Comparison of ENCODE assay signal across 34 cellular contexts in genomic region chr16:22214402-22214801, GRCh38. TPM values are rescaled to one million over a fixed set of nuclear protein-coding genes. Genes with fewer than 3 reads are reported as not detected.
"Had no signal": no experiment of that assay in that cellular context is flagged by ENCODE, and none has a peak within 500 bp of the region (broad histone marks: within the 10 kb centered on the region; RNA-seq: fewer than 3 reads in every experiment).

No MANE protein-coding gene starts in this region.

- ATAC-seq: activated naive CD4-positive, alpha-beta T cell treated with anti-CD3 and anti-CD28 coated beads, Interleukin-2, amount 50 U/mL, for 72 hours; activated naive CD8-positive, alpha-beta T cell treated with anti-CD3 and anti-CD28 coated beads, Interleukin-2, amount 50 U/mL, for 24 hours; activated T-cell treated with anti-CD3 and anti-CD28 coated beads, Interleukin-2, amount 50 U/mL, for 72 hours; body of pancreas had no signal

- H3K9me3 Mint-ChIP-seq: activated CD4-positive, alpha-beta T cell treated with anti-CD3 and anti-CD28 coated beads, Interleukin-2, amount 10 ng/mL, durations not matched to agents 7 days and 5 days; activated naive CD4-positive, alpha-beta T cell treated with anti-CD3 and anti-CD28 coated beads, Interleukin-2, amount 50 U/mL, for 72 hours; activated naive CD8-positive, alpha-beta T cell treated with anti-CD3 and anti-CD28 coated beads, Interleukin-2, amount 50 U/mL, for 24 hours; activated T-cell treated with anti-CD3 and anti-CD28 coated beads, Interleukin-2, amount 50 U/mL, for 72 hours; central memory CD8-positive, alpha-beta T cell had no signal

- H3K4me3 ChIP-seq: ascending aorta, body of pancreas, Peyer's patch, SJCRH30 had no signal

- H3K4me3 Mint-ChIP-seq: activated CD4-positive, alpha-beta memory T cell treated with anti-CD3 and anti-CD28 coated beads for 36 hours; activated CD4-positive, alpha-beta T cell treated with anti-CD3 and anti-CD28 coated beads, Interleukin-2, amount 10 ng/mL, durations not matched to agents 7 days and 5 days; activated naive CD8-positive, alpha-beta T cell treated with anti-CD3 and anti-CD28 coated beads, Interleukin-2, amount 50 U/mL, for 24 hours; activated T-cell treated with anti-CD3 and anti-CD28 coated beads, Interleukin-2, amount 50 U/mL, for 72 hours; central memory CD8-positive, alpha-beta T cell had no signal

- H3K9ac ChIP-seq: SK-N-SH had no signal

- DNase-seq: activated CD4-positive, alpha-beta memory T cell treated with anti-CD3 and anti-CD28 coated beads for 36 hours; activated CD4-positive, alpha-beta T cell treated with anti-CD3 and anti-CD28 coated beads, Interleukin-2, amount 10 ng/mL, durations not matched to agents 7 days and 5 days; activated CD4-positive, CD25-positive, alpha-beta regulatory T cell; activated CD8-positive, alpha-beta memory T cell treated with anti-CD3 and anti-CD28 coated beads, Interleukin-2, amount 50 U/mL, for 4 hours; activated naive CD8-positive, alpha-beta T cell treated with anti-CD3 and anti-CD28 coated beads, Interleukin-2, amount 50 U/mL, for 24 hours; activated T-cell treated with anti-CD3 and anti-CD28 coated beads, Interleukin-2, amount 50 U/mL, for 72 hours; amniotic stem cell; body of pancreas; KBM-7; MV-4-11; NCI-H1092 treated with DMSO at 0.1 percent for 48 hours; NCI-H1417 treated with DMSO at 0.1 percent for 48 hours; NCI-H1694; NCI-H2029; NCI-H2107; NCI-H2171 treated with DMSO at 0.1 percent for 48 hours; NCI-H226; NCI-H526; NCI-H774; NK-92 treated with Interleukin-12 subunit alpha and Interleukin-12 subunit beta, amount 100 ng/mL, for 24 hours; Peyer's patch; Right ventricle myocardium superior; SJCRH30; SK-N-SH; T-helper 1 cell; T-helper 9 cell had no signal

- H3K27me3 Mint-ChIP-seq: activated CD4-positive, alpha-beta memory T cell treated with anti-CD3 and anti-CD28 coated beads for 36 hours; activated CD4-positive, alpha-beta T cell treated with anti-CD3 and anti-CD28 coated beads, Interleukin-2, amount 10 ng/mL, durations not matched to agents 7 days and 5 days; activated naive CD8-positive, alpha-beta T cell treated with anti-CD3 and anti-CD28 coated beads, Interleukin-2, amount 50 U/mL, for 24 hours; central memory CD8-positive, alpha-beta T cell had no signal

- H3K27ac Mint-ChIP-seq: activated CD4-positive, alpha-beta memory T cell treated with anti-CD3 and anti-CD28 coated beads for 36 hours; activated naive CD4-positive, alpha-beta T cell treated with anti-CD3 and anti-CD28 coated beads, Interleukin-2, amount 50 U/mL, for 72 hours; activated T-cell treated with anti-CD3 and anti-CD28 coated beads, Interleukin-2, amount 50 U/mL, for 72 hours had no signal

- H3K27ac ChIP-seq: ascending aorta, body of pancreas, Peyer's patch, RWPE1, SJCRH30 had no signal

- H3K27me3 ChIP-seq: ascending aorta, body of pancreas, Peyer's patch, SJCRH30 had no signal

- H3K9me2 ChIP-seq: SK-N-SH had no signal

- FAIRE-seq: bronchial epithelial cell had no signal

- H3K9me3 ChIP-seq: ascending aorta, body of pancreas, Peyer's patch, SJCRH30, SK-N-SH had no signal

- H3K4me2 ChIP-seq: SK-N-SH had no signal

RNA-seq across cellular contexts. Expression of gene SDR42E2, which starts 52.1 kb away (rescaled TPM):
- total RNA-seq: ascending aorta, bronchial epithelial cell, LHCN-M2, M059J, NCI-H460, Peyer's patch, Right ventricle myocardium superior, SJCRH30 had no signal
- polyA plus RNA-seq: SK-N-SH had no signal
